1 cellular context compared by ENCODE assay signal in the genomic region with DNA sequence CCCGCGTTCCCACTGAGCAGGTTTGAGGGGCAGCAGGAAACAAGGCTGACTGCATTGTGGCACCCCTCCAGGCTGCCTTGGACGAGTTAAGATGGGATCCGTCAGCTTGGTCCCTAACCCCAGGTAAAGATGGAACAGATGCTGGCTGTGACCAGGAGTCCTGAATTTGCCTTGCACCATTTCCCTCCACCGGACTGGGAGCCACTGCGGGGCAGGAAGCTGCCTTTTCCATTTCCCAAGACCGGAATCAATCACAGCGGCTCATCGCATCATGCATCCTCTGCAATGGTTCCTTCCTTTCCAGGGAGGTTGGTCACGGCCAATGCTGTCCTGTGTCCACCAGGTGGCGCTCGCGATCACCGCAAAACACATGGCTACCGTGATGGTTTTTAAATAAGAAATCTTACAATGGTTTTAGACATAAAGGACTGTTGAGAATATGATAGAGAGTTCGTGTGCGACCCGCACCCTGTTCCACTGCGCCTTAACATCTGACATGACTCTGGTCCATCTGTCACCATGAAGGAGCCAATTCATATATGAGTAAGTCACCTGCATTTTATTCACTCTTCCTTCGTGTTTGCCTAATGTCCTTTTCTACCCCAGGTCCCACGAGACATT.
A peak's percentile ranks its signal among the peaks of the same experiment; 100 is the strongest.
TF ChIP-seq lines count a peak whose summit lies in the region.

No MANE protein-coding gene starts in this region.

TF ChIP-seq in HepG2, 621 proteins besides CTCF, POLR2A, EP300 and RAD21 (continued from another document and continues in another):
- TF ChIP-seq ZMAT3 (CRISPR knock-in tag; conservative IDR thresholded peaks at IDR 0.05) (no peak), ZNF839 (CRISPR knock-in tag; IDR thresholded peaks at IDR 0.05; ENCODE audit: borderline replicate concordance) (no peak), FOXP1 (IDR thresholded peaks at IDR 0.05) (no peak), FOXP1 (CRISPR knock-in tag; IDR thresholded peaks at IDR 0.05) (no peak), KDM2A (CRISPR knock-in tag; IDR thresholded peaks at IDR 0.05; ENCODE audit: borderline replicate concordance, low read depth) (peak; percentile 77; the same call in 1 of the 2 replicates), ELF3 (CRISPR knock-in tag; IDR thresholded peaks at IDR 0.05) (0 out of 2 replicates have a peak, but pooled peaks have one; percentile 37), ATM (IDR thresholded peaks at IDR 0.05; ENCODE audit: borderline replicate concordance) (no peak), ERF (CRISPR knock-in tag; IDR thresholded peaks at IDR 0.05) (peak; percentile 60; the same call in 1 of the 2 replicates), RAD51 (IDR thresholded peaks at IDR 0.05; ENCODE audit: borderline replicate concordance) (no peak), RBFOX2 (IDR thresholded peaks at IDR 0.05; ENCODE audit: low read depth, low read length) (no peak), HOXA9 (CRISPR knock-in tag; IDR thresholded peaks at IDR 0.05; ENCODE audit: borderline replicate concordance) (no peak), ZNF792 (CRISPR knock-in tag; IDR thresholded peaks at IDR 0.05) (no peak), ZNF577 (CRISPR knock-in tag; IDR thresholded peaks at IDR 0.05; ENCODE audit: borderline replicate concordance, low read depth) (no peak), ZNF557 (CRISPR knock-in tag; IDR thresholded peaks at IDR 0.05) (no peak), U2AF1 (optimal IDR thresholded peaks at IDR 0.05; ENCODE audit: low read depth, low read length) (no peak), ASH2L (IDR thresholded peaks at IDR 0.05; ENCODE audit: insufficient read length, low read depth, low read length) (no peak), GATAD2A (CRISPR knock-in tag; IDR thresholded peaks at IDR 0.05) (0 out of 2 replicates have a peak, but pooled peaks have one; percentile 35), GLI4 (CRISPR knock-in tag; IDR thresholded peaks at IDR 0.05; ENCODE audit: borderline replicate concordance) (no peak), ZMYM4 (CRISPR knock-in tag; IDR thresholded peaks at IDR 0.05) (no peak), ZNF180 (CRISPR knock-in tag; IDR thresholded peaks at IDR 0.05; ENCODE audit: borderline replicate concordance, low read depth) (no peak), MIER2 (CRISPR knock-in tag; IDR thresholded peaks at IDR 0.05) (no peak), ZNF484 (CRISPR knock-in tag; IDR thresholded peaks at IDR 0.05; ENCODE audit: borderline replicate concordance, low read depth) (no peak), NR2C2 (CRISPR knock-in tag; IDR thresholded peaks at IDR 0.05; ENCODE audit: borderline replicate concordance) (no peak), MXD4 (CRISPR knock-in tag; IDR thresholded peaks at IDR 0.05) (no peak), KLF12 (CRISPR knock-in tag; IDR thresholded peaks at IDR 0.05; ENCODE audit: borderline replicate concordance) (no peak)
- TF ChIP-seq, protein P1, sequence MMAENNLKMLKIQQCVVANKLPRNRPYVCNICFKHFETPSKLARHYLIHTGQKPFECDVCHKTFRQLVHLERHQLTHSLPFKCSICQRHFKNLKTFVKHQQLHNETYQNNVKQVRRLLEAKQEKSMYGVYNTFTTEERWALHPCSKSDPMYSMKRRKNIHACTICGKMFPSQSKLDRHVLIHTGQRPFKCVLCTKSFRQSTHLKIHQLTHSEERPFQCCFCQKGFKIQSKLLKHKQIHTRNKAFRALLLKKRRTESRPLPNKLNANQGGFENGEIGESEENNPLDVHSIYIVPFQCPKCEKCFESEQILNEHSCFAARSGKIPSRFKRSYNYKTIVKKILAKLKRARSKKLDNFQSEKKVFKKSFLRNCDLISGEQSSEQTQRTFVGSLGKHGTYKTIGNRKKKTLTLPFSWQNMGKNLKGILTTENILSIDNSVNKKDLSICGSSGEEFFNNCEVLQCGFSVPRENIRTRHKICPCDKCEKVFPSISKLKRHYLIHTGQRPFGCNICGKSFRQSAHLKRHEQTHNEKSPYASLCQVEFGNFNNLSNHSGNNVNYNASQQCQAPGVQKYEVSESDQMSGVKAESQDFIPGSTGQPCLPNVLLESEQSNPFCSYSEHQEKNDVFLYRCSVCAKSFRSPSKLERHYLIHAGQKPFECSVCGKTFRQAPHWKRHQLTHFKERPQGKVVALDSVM (CRISPR knock-in tag; IDR thresholded peaks at IDR 0.05), result no peak
- TF ChIP-seq, protein P2, sequence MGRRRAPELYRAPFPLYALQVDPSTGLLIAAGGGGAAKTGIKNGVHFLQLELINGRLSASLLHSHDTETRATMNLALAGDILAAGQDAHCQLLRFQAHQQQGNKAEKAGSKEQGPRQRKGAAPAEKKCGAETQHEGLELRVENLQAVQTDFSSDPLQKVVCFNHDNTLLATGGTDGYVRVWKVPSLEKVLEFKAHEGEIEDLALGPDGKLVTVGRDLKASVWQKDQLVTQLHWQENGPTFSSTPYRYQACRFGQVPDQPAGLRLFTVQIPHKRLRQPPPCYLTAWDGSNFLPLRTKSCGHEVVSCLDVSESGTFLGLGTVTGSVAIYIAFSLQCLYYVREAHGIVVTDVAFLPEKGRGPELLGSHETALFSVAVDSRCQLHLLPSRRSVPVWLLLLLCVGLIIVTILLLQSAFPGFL (CRISPR knock-in tag; IDR thresholded peaks at IDR 0.05), result no peak
- TF ChIP-seq, protein P3, sequence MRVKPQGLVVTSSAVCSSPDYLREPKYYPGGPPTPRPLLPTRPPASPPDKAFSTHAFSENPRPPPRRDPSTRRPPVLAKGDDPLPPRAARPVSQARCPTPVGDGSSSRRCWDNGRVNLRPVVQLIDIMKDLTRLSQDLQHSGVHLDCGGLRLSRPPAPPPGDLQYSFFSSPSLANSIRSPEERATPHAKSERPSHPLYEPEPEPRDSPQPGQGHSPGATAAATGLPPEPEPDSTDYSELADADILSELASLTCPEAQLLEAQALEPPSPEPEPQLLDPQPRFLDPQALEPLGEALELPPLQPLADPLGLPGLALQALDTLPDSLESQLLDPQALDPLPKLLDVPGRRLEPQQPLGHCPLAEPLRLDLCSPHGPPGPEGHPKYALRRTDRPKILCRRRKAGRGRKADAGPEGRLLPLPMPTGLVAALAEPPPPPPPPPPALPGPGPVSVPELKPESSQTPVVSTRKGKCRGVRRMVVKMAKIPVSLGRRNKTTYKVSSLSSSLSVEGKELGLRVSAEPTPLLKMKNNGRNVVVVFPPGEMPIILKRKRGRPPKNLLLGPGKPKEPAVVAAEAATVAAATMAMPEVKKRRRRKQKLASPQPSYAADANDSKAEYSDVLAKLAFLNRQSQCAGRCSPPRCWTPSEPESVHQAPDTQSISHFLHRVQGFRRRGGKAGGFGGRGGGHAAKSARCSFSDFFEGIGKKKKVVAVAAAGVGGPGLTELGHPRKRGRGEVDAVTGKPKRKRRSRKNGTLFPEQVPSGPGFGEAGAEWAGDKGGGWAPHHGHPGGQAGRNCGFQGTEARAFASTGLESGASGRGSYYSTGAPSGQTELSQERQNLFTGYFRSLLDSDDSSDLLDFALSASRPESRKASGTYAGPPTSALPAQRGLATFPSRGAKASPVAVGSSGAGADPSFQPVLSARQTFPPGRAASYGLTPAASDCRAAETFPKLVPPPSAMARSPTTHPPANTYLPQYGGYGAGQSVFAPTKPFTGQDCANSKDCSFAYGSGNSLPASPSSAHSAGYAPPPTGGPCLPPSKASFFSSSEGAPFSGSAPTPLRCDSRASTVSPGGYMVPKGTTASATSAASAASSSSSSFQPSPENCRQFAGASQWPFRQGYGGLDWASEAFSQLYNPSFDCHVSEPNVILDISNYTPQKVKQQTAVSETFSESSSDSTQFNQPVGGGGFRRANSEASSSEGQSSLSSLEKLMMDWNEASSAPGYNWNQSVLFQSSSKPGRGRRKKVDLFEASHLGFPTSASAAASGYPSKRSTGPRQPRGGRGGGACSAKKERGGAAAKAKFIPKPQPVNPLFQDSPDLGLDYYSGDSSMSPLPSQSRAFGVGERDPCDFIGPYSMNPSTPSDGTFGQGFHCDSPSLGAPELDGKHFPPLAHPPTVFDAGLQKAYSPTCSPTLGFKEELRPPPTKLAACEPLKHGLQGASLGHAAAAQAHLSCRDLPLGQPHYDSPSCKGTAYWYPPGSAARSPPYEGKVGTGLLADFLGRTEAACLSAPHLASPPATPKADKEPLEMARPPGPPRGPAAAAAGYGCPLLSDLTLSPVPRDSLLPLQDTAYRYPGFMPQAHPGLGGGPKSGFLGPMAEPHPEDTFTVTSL (CRISPR knock-in tag; IDR thresholded peaks at IDR 0.05; ENCODE audit: borderline replicate concordance), result no peak
- TF ChIP-seq, protein P4, sequence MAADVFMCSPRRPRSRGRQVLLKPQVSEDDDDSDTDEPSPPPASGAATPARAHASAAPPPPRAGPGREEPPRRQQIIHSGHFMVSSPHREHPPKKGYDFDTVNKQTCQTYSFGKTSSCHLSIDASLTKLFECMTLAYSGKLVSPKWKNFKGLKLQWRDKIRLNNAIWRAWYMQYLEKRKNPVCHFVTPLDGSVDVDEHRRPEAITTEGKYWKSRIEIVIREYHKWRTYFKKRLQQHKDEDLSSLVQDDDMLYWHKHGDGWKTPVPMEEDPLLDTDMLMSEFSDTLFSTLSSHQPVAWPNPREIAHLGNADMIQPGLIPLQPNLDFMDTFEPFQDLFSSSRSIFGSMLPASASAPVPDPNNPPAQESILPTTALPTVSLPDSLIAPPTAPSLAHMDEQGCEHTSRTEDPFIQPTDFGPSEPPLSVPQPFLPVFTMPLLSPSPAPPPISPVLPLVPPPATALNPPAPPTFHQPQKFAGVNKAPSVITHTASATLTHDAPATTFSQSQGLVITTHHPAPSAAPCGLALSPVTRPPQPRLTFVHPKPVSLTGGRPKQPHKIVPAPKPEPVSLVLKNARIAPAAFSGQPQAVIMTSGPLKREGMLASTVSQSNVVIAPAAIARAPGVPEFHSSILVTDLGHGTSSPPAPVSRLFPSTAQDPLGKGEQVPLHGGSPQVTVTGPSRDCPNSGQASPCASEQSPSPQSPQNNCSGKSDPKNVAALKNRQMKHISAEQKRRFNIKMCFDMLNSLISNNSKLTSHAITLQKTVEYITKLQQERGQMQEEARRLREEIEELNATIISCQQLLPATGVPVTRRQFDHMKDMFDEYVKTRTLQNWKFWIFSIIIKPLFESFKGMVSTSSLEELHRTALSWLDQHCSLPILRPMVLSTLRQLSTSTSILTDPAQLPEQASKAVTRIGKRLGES (CRISPR knock-in tag; IDR thresholded peaks at IDR 0.05; ENCODE audit: borderline replicate concordance), result no peak
- TF ChIP-seq, protein P5, sequence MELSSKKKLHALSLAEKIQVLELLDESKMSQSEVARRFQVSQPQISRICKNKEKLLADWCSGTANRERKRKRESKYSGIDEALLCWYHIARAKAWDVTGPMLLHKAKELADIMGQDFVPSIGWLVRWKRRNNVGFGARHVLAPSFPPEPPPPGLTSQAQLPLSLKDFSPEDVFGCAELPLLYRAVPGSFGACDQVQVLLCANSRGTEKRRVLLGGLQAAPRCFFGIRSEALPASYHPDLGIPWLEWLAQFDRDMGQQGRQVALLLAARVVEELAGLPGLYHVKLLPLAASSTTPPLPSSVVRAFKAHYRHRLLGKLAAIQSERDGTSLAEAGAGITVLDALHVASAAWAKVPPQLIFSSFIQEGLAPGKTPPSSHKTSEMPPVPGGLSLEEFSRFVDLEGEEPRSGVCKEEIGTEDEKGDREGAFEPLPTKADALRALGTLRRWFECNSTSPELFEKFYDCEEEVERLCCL (CRISPR knock-in tag; IDR thresholded peaks at IDR 0.05; ENCODE audit: borderline replicate concordance), result no peak
- TF ChIP-seq, protein P6, sequence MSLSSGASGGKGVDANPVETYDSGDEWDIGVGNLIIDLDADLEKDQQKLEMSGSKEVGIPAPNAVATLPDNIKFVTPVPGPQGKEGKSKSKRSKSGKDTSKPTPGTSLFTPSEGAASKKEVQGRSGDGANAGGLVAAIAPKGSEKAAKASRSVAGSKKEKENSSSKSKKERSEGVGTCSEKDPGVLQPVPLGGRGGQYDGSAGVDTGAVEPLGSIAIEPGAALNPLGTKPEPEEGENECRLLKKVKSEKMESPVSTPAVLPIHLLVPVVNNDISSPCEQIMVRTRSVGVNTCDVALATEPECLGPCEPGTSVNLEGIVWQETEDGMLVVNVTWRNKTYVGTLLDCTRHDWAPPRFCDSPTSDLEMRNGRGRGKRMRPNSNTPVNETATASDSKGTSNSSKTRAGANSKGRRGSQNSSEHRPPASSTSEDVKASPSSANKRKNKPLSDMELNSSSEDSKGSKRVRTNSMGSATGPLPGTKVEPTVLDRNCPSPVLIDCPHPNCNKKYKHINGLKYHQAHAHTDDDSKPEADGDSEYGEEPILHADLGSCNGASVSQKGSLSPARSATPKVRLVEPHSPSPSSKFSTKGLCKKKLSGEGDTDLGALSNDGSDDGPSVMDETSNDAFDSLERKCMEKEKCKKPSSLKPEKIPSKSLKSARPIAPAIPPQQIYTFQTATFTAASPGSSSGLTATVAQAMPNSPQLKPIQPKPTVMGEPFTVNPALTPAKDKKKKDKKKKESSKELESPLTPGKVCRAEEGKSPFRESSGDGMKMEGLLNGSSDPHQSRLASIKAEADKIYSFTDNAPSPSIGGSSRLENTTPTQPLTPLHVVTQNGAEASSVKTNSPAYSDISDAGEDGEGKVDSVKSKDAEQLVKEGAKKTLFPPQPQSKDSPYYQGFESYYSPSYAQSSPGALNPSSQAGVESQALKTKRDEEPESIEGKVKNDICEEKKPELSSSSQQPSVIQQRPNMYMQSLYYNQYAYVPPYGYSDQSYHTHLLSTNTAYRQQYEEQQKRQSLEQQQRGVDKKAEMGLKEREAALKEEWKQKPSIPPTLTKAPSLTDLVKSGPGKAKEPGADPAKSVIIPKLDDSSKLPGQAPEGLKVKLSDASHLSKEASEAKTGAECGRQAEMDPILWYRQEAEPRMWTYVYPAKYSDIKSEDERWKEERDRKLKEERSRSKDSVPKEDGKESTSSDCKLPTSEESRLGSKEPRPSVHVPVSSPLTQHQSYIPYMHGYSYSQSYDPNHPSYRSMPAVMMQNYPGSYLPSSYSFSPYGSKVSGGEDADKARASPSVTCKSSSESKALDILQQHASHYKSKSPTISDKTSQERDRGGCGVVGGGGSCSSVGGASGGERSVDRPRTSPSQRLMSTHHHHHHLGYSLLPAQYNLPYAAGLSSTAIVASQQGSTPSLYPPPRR (CRISPR knock-in tag; IDR thresholded peaks at IDR 0.05; ENCODE audit: borderline replicate concordance), result no peak
- TF ChIP-seq, protein P7, sequence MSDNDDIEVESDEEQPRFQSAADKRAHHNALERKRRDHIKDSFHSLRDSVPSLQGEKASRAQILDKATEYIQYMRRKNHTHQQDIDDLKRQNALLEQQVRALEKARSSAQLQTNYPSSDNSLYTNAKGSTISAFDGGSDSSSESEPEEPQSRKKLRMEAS (IDR thresholded peaks at IDR 0.05), result no peak
